Comparison of ENCODE assay signal across 1 cellular context in the genomic region with DNA sequence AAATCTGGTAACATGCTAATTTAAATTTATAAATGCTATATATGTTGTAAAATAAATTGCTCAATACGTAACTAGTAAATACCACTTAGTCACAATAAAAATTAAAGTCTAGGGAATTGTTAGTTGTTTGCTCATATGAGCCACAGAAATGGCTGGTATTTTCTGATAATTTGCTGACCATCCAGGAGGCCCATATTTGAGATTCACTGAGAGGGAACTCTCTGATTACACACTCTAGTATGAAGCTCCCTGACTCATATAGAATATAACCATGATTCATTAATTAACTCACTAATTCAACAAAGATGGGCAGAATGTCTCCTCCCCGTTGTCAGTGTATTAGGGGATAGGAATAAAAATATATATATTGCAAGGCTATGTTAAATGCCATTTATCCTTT.
TF ChIP-seq lines count a peak whose summit lies in the region.

No MANE protein-coding gene starts in this region.

TF ChIP-seq in GM23338, 12 proteins besides CTCF, POLR2A, EP300 and RAD21 (continued from another document):
- TF ChIP-seq REST (IDR thresholded peaks at IDR 0.05; ENCODE audit: unreplicated experiment) (no peak), POLR2AphosphoS5 (IDR thresholded peaks at IDR 0.05; ENCODE audit: low read depth) (no peak), EZH2phosphoT487 (IDR thresholded peaks at IDR 0.05; ENCODE audit: unreplicated experiment) (no peak), NANOG (IDR thresholded peaks at IDR 0.05; ENCODE audit: borderline replicate concordance) (no peak), EZH2 (IDR thresholded peaks at IDR 0.05; ENCODE audit: low read depth, unreplicated experiment) (no peak), CREB1 (CRISPR knock-in tag; IDR thresholded peaks at IDR 0.05; ENCODE audit: low read depth) (no peak), ETS1 (IDR thresholded peaks at IDR 0.05) (no peak), JUNB (IDR thresholded peaks at IDR 0.05; ENCODE audit: unreplicated experiment) (no peak)
- TF ChIP-seq, protein P1, sequence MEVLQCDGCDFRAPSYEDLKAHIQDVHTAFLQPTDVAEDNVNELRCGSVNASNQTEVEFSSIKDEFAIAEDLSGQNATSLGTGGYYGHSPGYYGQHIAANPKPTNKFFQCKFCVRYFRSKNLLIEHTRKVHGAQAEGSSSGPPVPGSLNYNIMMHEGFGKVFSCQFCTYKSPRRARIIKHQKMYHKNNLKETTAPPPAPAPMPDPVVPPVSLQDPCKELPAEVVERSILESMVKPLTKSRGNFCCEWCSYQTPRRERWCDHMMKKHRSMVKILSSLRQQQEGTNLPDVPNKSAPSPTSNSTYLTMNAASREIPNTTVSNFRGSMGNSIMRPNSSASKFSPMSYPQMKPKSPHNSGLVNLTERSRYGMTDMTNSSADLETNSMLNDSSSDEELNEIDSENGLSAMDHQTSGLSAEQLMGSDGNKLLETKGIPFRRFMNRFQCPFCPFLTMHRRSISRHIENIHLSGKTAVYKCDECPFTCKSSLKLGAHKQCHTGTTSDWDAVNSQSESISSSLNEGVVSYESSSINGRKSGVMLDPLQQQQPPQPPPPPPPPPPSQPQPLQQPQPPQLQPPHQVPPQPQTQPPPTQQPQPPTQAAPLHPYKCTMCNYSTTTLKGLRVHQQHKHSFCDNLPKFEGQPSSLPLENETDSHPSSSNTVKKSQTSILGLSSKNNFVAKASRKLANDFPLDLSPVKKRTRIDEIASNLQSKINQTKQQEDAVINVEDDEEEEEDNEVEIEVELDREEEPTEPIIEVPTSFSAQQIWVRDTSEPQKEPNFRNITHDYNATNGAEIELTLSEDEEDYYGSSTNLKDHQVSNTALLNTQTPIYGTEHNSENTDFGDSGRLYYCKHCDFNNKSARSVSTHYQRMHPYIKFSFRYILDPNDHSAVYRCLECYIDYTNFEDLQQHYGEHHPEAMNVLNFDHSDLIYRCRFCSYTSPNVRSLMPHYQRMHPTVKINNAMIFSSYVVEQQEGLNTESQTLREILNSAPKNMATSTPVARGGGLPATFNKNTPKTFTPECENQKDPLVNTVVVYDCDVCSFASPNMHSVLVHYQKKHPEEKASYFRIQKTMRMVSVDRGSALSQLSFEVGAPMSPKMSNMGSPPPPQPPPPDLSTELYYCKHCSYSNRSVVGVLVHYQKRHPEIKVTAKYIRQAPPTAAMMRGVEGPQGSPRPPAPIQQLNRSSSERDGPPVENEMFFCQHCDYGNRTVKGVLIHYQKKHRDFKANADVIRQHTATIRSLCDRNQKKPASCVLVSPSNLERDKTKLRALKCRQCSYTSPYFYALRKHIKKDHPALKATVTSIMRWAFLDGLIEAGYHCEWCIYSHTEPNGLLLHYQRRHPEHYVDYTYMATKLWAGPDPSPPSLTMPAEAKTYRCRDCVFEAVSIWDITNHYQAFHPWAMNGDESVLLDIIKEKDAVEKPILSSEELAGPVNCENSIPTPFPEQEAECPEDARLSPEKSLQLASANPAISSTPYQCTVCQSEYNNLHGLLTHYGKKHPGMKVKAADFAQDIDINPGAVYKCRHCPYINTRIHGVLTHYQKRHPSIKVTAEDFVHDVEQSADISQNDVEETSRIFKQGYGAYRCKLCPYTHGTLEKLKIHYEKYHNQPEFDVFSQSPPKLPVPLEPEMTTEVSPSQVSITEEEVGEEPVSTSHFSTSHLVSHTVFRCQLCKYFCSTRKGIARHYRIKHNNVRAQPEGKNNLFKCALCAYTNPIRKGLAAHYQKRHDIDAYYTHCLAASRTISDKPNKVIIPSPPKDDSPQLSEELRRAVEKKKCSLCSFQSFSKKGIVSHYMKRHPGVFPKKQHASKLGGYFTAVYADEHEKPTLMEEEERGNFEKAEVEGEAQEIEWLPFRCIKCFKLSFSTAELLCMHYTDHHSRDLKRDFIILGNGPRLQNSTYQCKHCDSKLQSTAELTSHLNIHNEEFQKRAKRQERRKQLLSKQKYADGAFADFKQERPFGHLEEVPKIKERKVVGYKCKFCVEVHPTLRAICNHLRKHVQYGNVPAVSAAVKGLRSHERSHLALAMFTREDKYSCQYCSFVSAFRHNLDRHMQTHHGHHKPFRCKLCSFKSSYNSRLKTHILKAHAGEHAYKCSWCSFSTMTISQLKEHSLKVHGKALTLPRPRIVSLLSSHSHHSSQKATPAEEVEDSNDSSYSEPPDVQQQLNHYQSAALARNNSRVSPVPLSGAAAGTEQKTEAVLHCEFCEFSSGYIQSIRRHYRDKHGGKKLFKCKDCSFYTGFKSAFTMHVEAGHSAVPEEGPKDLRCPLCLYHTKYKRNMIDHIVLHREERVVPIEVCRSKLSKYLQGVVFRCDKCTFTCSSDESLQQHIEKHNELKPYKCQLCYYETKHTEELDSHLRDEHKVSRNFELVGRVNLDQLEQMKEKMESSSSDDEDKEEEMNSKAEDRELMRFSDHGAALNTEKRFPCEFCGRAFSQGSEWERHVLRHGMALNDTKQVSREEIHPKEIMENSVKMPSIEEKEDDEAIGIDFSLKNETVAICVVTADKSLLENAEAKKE (CRISPR knock-in tag; IDR thresholded peaks at IDR 0.05): no peak
TF ChIP-seq in GM23338: peak in this region for 0.
